In the genomic region with DNA sequence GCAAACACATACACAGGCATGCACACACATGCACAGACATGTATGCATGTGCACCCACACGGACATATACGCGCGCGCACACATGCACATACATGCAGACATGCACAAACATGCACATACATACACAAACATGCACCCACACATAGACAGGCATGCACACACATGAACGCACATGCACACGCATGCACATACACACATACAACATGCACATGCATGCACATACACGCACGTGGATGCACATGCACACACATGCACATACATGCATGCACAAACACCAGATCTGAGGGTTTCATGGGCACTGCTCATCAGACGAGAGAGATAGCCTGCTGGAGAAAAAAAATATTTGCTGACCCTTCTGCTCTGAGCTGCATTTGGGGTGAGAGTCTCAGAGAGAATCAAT, we compare ENCODE assay signal across 20 cellular contexts. TPM values are rescaled to one million over a fixed set of nuclear protein-coding genes. Genes with fewer than 3 reads are reported as not detected.
A peak's percentile ranks its signal among the peaks of the same experiment; 100 is the strongest.
DNase-seq lines count a peak whose midpoint lies in the region; ATAC-seq, FAIRE-seq and TF ChIP-seq lines count a peak whose summit lies in the region.
"Had no signal": no experiment of that assay in that cellular context is flagged by ENCODE, and none has a peak within 500 bp of the region (broad histone marks: within the 10 kb centered on the region; RNA-seq: fewer than 3 reads in every experiment).

No MANE protein-coding gene starts in this region.

- H3K36me3 ChIP-seq in bronchial epithelial cell (ENCODE audit: control insufficient read depth, insufficient read depth, low read length): no peaks in the 10 kb centered on the region
- no peaks in the 10 kb centered on the region for H3K36me3 ChIP-seq in mesenchymal stem cell (ENCODE audit: control insufficient read depth in 1 of 2, insufficient read depth in 2 of 2, low read depth in 1 of 2, low read length in 2 of 2)
- no peaks in the 10 kb centered on the region for H3K36me3 ChIP-seq in spleen
- H3K36me3 ChIP-seq: HAP-1 had no signal

- no peak overlapping the region for H3K18ac ChIP-seq in mesenchymal stem cell (ENCODE audit: low read depth in 1 of 2, low read length in 2 of 2)

- no peaks in the 10 kb centered on the region for H3K9me3 ChIP-seq in mesenchymal stem cell (ENCODE audit: control insufficient read depth, low read length)
- no peaks in the 10 kb centered on the region for H3K9me3 ChIP-seq in spleen
- H3K9me3 ChIP-seq: HAP-1 had no signal

- H4K91ac ChIP-seq in mesenchymal stem cell (ENCODE audit: low read length): peak overlapping the region; percentile 31

- no peak overlapping the region for H3K14ac ChIP-seq in mesenchymal stem cell (ENCODE audit: low read length in 2 of 2)

- H3K27me3 ChIP-seq in bronchial epithelial cell (ENCODE audit: control insufficient read depth, insufficient read depth, low read length) (no peaks in the 10 kb centered on the region), mesenchymal stem cell (ENCODE audit: control insufficient read depth in 1 of 2, insufficient read depth in 1 of 2, low read length in 2 of 2) (peaks cover 0 to 47% of the 10 kb centered on the region in 2 experiments), spleen (replicated peaks in 1 of 7) (peaks cover 0 to 43% (median 19%) of the 10 kb centered on the region in 7 donors)

- TF ChIP-seq CTCF in bronchial epithelial cell (IDR thresholded peaks at IDR 0.05; ENCODE audit: insufficient read depth, low read length, severe bottlenecking) (no peak), spleen (IDR thresholded peaks at IDR 0.05 in 8 of 11, conservative IDR thresholded peaks at IDR 0.05 in 3 of 11) (no peak)

- H2BK12ac ChIP-seq in mesenchymal stem cell (ENCODE audit: low read length in 2 of 2): no peak overlapping the region

- H2BK120ac ChIP-seq in mesenchymal stem cell (ENCODE audit: low read depth, low read length): no peak overlapping the region

- H3K27ac ChIP-seq in mesenchymal stem cell (ENCODE audit: low read length, poor library complexity, severe bottlenecking) (no peak overlapping the region), spleen (no peak overlapping the region)

- TF ChIP-seq POLR2A in spleen (IDR thresholded peaks at IDR 0.05): no peak

- no peak overlapping the region for H4K8ac ChIP-seq in mesenchymal stem cell (ENCODE audit: low read length)

- WGBS in mesenchymal stem cell: 77% methylated on average over 10 of the region's 10 CpGs
- WGBS in spleen, 5 donors: 76 to 90% (median 89%) methylated on average over 10 of the region's 10 CpGs

- ATAC-seq in GM21723 (IDR thresholded peaks at IDR 0.05; ENCODE audit: unreplicated experiment): no peak
- ATAC-seq: GM23338 had no signal

- no peak overlapping the region for H3K4me2 ChIP-seq in mesenchymal stem cell (ENCODE audit: low read length, poor library complexity, severe bottlenecking)
- H3K4me2 ChIP-seq: GM23338 had no signal

- H2AK5ac ChIP-seq in mesenchymal stem cell (ENCODE audit: low read length, severe bottlenecking): no peak overlapping the region

- intact Hi-C loops in posterior vena cava (cut with DNase I): no loop called here
- intact Hi-C loops in spleen (cut with DNase I; ENCODE audit: low total_unique reads): no loop called here

- no peak overlapping the region for H3K9ac ChIP-seq in mesenchymal stem cell (ENCODE audit: low read length)

- H2AFZ ChIP-seq in mesenchymal stem cell (ENCODE audit: low read depth, low read length): no peak overlapping the region
- H2AFZ ChIP-seq: GM23338 had no signal

- H3K4me3 ChIP-seq in bronchial epithelial cell (ENCODE audit: low read depth, low read length) (no peak overlapping the region), mesenchymal stem cell (ENCODE audit: insufficient read depth in 1 of 2, low read depth in 1 of 2, low read length in 2 of 2) (no peak overlapping the region), spleen (no peak overlapping the region)
- H3K4me3 ChIP-seq: GM23338, HAP-1 had no signal

- DNase-seq in HTR-8/SVneo (ENCODE audit: insufficient read length, low spot score) (no peak), bronchial epithelial cell (ENCODE audit: low read depth) (no peak), mesenchymal stem cell (no peak), posterior vena cava (ENCODE audit: low spot score) (peak; percentile 49), spleen (no peak), GF-D8 (lab: John Stamatoyannopoulos, UW) (no peak)
- DNase-seq in stimulated activated CD4-positive, alpha-beta T cell treated with anti-CD3 and anti-CD28 coated beads, Interleukin-4, amount 100 ng/mL, for 4 hours: no peak
- DNase-seq: C1 segment of cervical spinal cord; CD4-positive, alpha-beta memory T cell; COR-L47; DMS53; DMS79 treated with DMSO at 0.1 percent for 48 hours had no signal

- no peak overlapping the region for H3K23ac ChIP-seq in mesenchymal stem cell (ENCODE audit: low read length in 2 of 2)

- H2BK15ac ChIP-seq in mesenchymal stem cell (ENCODE audit: low read depth, poor library complexity, severe bottlenecking): no peak overlapping the region

- FAIRE-seq in HTR-8/SVneo (lab: Jason Lieb, UNC): peak; percentile 85
- peak; percentile 77 for FAIRE-seq in bronchial epithelial cell (lab: Jason Lieb, UNC)
- FAIRE-seq: GM12892, H54 had no signal

- no peak overlapping the region for H3K4ac ChIP-seq in mesenchymal stem cell (ENCODE audit: low read depth in 1 of 2, low read length in 2 of 2)

- H3K4me1 ChIP-seq in mesenchymal stem cell (ENCODE audit: control insufficient read depth, insufficient read depth, low read depth, low read length) (no peaks in the 10 kb centered on the region), spleen (no peaks in the 10 kb centered on the region)
- H3K4me1 ChIP-seq: HAP-1 had no signal

- no peak overlapping the region for H2BK5ac ChIP-seq in mesenchymal stem cell (ENCODE audit: low read depth, low read length, poor library complexity, severe bottlenecking)

- no peaks in the 10 kb centered on the region for H3K79me1 ChIP-seq in mesenchymal stem cell (replicated peaks; ENCODE audit: low read length, poor library complexity, severe bottlenecking)

RNA-seq across cellular contexts. Expression of a gene that starts 31.7 kb away (rescaled TPM):
- total RNA-seq in bronchial epithelial cell: not detected in 2 replicates
- polyA plus RNA-seq in mesenchymal stem cell (2013, experiment 1 of 2): 0.30 TPM
- 0.63 TPM for polyA plus RNA-seq in mesenchymal stem cell (2013, experiment 2 of 2)
- total RNA-seq in posterior vena cava: 10 to 100 TPM; 34.3 to 94.1 TPM
- total RNA-seq in spleen: 1 to 10 TPM in 6 of 7 donors, under 1 TPM in 1; 0.33 to 6.6 (median 2.2) TPM
- 1 to 10 TPM; 1.3 to 2.4 (median 1.6) TPM for polyA plus RNA-seq in spleen
- total RNA-seq: A172, A673, Calu3 had no signal
- polyA plus RNA-seq: CD4-positive, alpha-beta memory T cell had no signal

Comparison
In these comparisons a context has a peak if more than half of its experiments do, and no peak if none do; other contexts are left out.
1. RNA of a gene that starts 31.7 kb away (total RNA-seq): 34.3 to 94.1 TPM in posterior vena cava; 0.33 to 6.6 TPM in spleen and not detected in bronchial epithelial cell; every median in the first group is over 4 times any median in the second.